Comparison of ENCODE assay signal across 8 cellular contexts in the genomic region with DNA sequence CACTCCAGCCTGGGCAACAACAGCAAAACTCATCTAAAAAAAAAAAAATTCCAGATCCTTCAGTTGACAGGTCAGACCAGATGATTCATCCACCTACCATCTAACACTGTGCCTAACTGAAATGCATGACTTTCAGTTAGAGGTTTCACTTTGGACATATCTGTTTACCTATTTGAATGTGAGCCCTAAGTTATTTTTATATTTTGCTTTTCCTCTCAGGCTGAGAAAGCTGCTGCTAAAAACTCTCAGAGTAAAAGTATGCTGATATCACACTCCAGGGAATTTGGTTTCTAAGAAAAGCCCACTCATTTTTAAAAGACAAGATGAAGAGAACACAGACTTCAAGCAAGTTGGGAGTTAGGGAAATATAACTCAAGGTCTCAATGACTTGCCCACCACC.
DNase-seq lines count a peak whose midpoint lies in the region; ATAC-seq and TF ChIP-seq lines count a peak whose summit lies in the region.

No MANE protein-coding gene starts in this region.

- 0 out of 2 replicates have a peak, but pooled peaks cover 14% of the 10 kb centered on the region for H3K9me3 ChIP-seq in BLaER1

- H3K4me1 ChIP-seq in BLaER1, result peaks cover 33% of the 10 kb centered on the region

- peak; percentile 73 for DNase-seq in epithelial cell of prostate (ENCODE audit: low read depth, low spot score)
- no peak for DNase-seq in stimulated activated naive CD8-positive, alpha-beta T cell treated with anti-CD3 and anti-CD28 coated beads, Interleukin-15, amount 100 ng/mL, for 72 hours
- no peak for DNase-seq in posterior cingulate gyrus
- no peak for DNase-seq in CD14-positive monocyte (ENCODE audit: low spot score)
- DNase-seq in foreskin melanocyte, result no peak

- peak overlapping the region; percentile 50 for H3K4me2 ChIP-seq in BLaER1

- H3K27ac Mint-ChIP-seq in stimulated activated naive CD8-positive, alpha-beta T cell treated with anti-CD3 and anti-CD28 coated beads, Interleukin-15, amount 100 ng/mL, for 72 hours, result peak overlapping the region in 1 of 2 donors; percentile 89
- H3K27ac Mint-ChIP-seq in CD14-positive monocyte, result no peak overlapping the region

- no peaks in the 10 kb centered on the region for H3K36me3 ChIP-seq in BLaER1

- H3K9ac ChIP-seq in BLaER1, result no peak overlapping the region

- H3K4me3 ChIP-seq in BLaER1, result no peak overlapping the region

- TF ChIP-seq CTCF in CD14-positive monocyte (IDR thresholded peaks at IDR 0.05), result no peak

- peaks cover 0 to 7% of the 10 kb centered on the region in 2 donors for H3K9me3 Mint-ChIP-seq in stimulated activated naive CD8-positive, alpha-beta T cell treated with anti-CD3 and anti-CD28 coated beads, Interleukin-15, amount 100 ng/mL, for 72 hours
- H3K9me3 Mint-ChIP-seq in CD14-positive monocyte, result peaks cover 0 to 5% (median 0%) of the 10 kb centered on the region in 7 donors

- H3K27me3 Mint-ChIP-seq in stimulated activated naive CD8-positive, alpha-beta T cell treated with anti-CD3 and anti-CD28 coated beads, Interleukin-15, amount 100 ng/mL, for 72 hours, result no peaks in the 10 kb centered on the region
- no peaks in the 10 kb centered on the region for H3K27me3 Mint-ChIP-seq in CD14-positive monocyte (ENCODE audit: low read depth in 3 of 3)

- peaks cover 6 to 14% of the 10 kb centered on the region in 2 donors for H3K36me3 Mint-ChIP-seq in CD14-positive monocyte

- H4K20me1 ChIP-seq in BLaER1, result no peaks in the 10 kb centered on the region

- ATAC-seq in GM19467 (IDR thresholded peaks at IDR 0.05; ENCODE audit: unreplicated experiment) (peak; percentile 90), HG03460 (IDR thresholded peaks at IDR 0.05; ENCODE audit: unreplicated experiment) (peak; percentile 91)
- peak; percentile 93 for ATAC-seq in stimulated activated naive CD8-positive, alpha-beta T cell treated with anti-CD3 and anti-CD28 coated beads, Interleukin-15, amount 100 ng/mL, for 72 hours

- no peaks in the 10 kb centered on the region for H3K27me3 ChIP-seq in BLaER1

- H3K4me1 Mint-ChIP-seq in stimulated activated naive CD8-positive, alpha-beta T cell treated with anti-CD3 and anti-CD28 coated beads, Interleukin-15, amount 100 ng/mL, for 72 hours, result peaks cover 54% of the 10 kb centered on the region
- peaks cover 6% of the 10 kb centered on the region for H3K4me1 Mint-ChIP-seq in CD14-positive monocyte

- peak overlapping the region; percentile 31 to 60 for H3K4me3 Mint-ChIP-seq in stimulated activated naive CD8-positive, alpha-beta T cell treated with anti-CD3 and anti-CD28 coated beads, Interleukin-15, amount 100 ng/mL, for 72 hours
- no peak overlapping the region for H3K4me3 Mint-ChIP-seq in CD14-positive monocyte

- H3K27ac ChIP-seq in BLaER1, result 0 out of 2 replicates have a peak overlapping the region, but pooled peaks have one; percentile 31
- H3K27ac ChIP-seq in epithelial cell of prostate, result no peak overlapping the region

- intact Hi-C loops in posterior cingulate gyrus (cut with DNase I), result no loop called here
- intact Hi-C loops in CD14-positive monocyte (cut with micrococcal nuclease), result no loop called here

Comparison
In these comparisons a context has a peak if more than half of its experiments do, and no peak if none do; other contexts are left out.
1. H3K4me3 Mint-ChIP-seq: peak in stimulated activated naive CD8-positive, alpha-beta T cell treated with anti-CD3 and anti-CD28 coated beads, Interleukin-15, amount 100 ng/mL, for 72 hours (2 of 2); none in CD14-positive monocyte (0 of 2).
2. Peak in every context shown above with its lines, with median percentiles within 50 percentile points of each other: ATAC-seq.